34 cellular contexts compared by ENCODE assay signal in the genomic region with DNA sequence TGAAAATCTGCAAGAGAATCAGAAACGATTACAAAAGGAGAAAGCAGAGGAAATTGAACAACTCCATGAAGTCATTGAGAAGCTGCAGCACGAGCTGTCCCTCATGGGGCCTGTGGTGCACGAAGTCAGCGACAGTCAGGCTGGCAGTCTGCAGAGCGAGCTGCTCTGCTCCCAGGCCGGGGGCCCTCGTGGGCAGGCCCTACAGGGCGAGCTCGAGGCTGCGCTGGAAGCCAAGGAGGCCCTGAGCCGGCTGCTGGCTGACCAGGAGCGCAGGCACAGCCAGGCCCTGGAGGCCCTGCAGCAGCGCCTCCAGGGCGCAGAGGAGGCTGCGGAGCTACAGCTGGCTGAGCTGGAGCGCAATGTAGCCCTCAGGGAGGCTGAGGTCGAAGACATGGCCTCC. TPM values are rescaled to one million over a fixed set of nuclear protein-coding genes. Genes with fewer than 3 reads are reported as not detected.
DNase-seq lines count a peak whose midpoint lies in the region; ATAC-seq, FAIRE-seq and TF ChIP-seq lines count a peak whose summit lies in the region.
"Had no signal": no experiment of that assay in that cellular context is flagged by ENCODE, and none has a peak within 500 bp of the region (broad histone marks: within the 10 kb centered on the region; RNA-seq: fewer than 3 reads in every experiment).

No MANE protein-coding gene starts in this region.

- POLR2A ChIA-PET in GM12878 (lab: Charles Lee), result no interaction called here

- SMC1A ChIA-PET in GM12878 (lab: Charles Lee; ENCODE audit: uncharacterized antibody, unreplicated experiment), result no interaction called here

- RAD21 ChIA-PET in GM12878 (lab: Charles Lee; ENCODE audit: unreplicated experiment), result interaction anchor here (0.8 kb wide), 1 partner anchor 47 kb away, joined by 3 read pairs; no protein-coding TSS in a partner anchor

- FAIRE-seq in GM12878 (lab: Jason Lieb, UNC) (no peak), small intestine (lab: Jason Lieb, UNC) (no peak)
- FAIRE-seq: A204.1, D721Med had no signal

- no peak overlapping the region for H2AFZ ChIP-seq in GM12878 (ENCODE audit: control insufficient read depth, low read depth, low read length)
- H2AFZ ChIP-seq: GM23248 had no signal

- TF ChIP-seq POLR2A in GM12878 (IDR thresholded peaks at IDR 0.05; ENCODE audit: low read depth, low read length), result no peak

- DNase-seq in left cardiac atrium, result peak; percentile 4
- no peak for DNase-seq in right cardiac atrium
- no peak for DNase-seq in GM12878 (ENCODE audit: low read depth, low spot score)
- DNase-seq in iPS-NIHi11 (ENCODE audit: low spot score), result peak; percentile 34
- DNase-seq in small intestine, result no peak
- DNase-seq in activated CD4-positive, CD25-positive, alpha-beta regulatory T cell treated with anti-CD3 and anti-CD28 coated beads, Interleukin-2, amount 50 U/mL, for 72 hours, result no peak
- DNase-seq in NCI-H774 (lab: John Stamatoyannopoulos, UW), result no peak
- no peak for DNase-seq in natural killer cell
- DNase-seq: activated CD8-positive, alpha-beta T cell treated with anti-CD3 and anti-CD28 coated beads for 36 hours; activated effector memory CD4-positive, alpha-beta T cell treated with Interleukin-2 at 50 U/mL for 16 hours; activated T-cell treated with anti-CD3 and anti-CD28 coated beads for 4 hours; colonic mucosa; DND-41; effector CD4-positive, alpha-beta T cell; GM23248; hippocampal formation; left ventricle myocardium inferior; MM.1S; naive B cell; NCI-H1105 treated with DMSO at 0.1 percent for 48 hours; NCI-H2081 treated with DMSO at 0.1 percent for 48 hours; NCI-H2227 treated with DMSO at 0.1 percent for 48 hours; NCI-H526; NK-92 treated with Interleukin-12 subunit alpha and Interleukin-12 subunit beta, amount 100 ng/mL, for 24 hours; SIG-M5; stimulated activated naive CD4-positive, alpha-beta T cell treated with Interleukin-2 at 50 U/mL for 16 hours had no signal

- no peaks in the 10 kb centered on the region for H4K20me1 ChIP-seq in GM12878 (ENCODE audit: control insufficient read depth, insufficient read depth)

- H3K4me1 ChIP-seq in right cardiac atrium (ENCODE audit: control insufficient read depth, insufficient read depth, low read length), result no peaks in the 10 kb centered on the region
- no peaks in the 10 kb centered on the region for H3K4me1 ChIP-seq in GM12878 (ENCODE audit: control insufficient read depth, insufficient read depth, low read length)
- H3K4me1 ChIP-seq in small intestine (ENCODE audit: control insufficient read depth in 2 of 2, insufficient read depth in 1 of 2, low read depth in 1 of 2, low read length in 1 of 2), result no peaks in the 10 kb centered on the region
- H3K4me1 ChIP-seq: colonic mucosa, left ventricle myocardium inferior, suprapubic skin had no signal

- no peaks in the 10 kb centered on the region for H3K79me2 ChIP-seq in GM12878 (ENCODE audit: control insufficient read depth, insufficient read depth, low read length)

- H3K4me3 ChIP-seq in right cardiac atrium (ENCODE audit: low read length) (no peak overlapping the region), GM12878 (no peak overlapping the region), small intestine (ENCODE audit: low read depth in 1 of 2, low read length in 2 of 2) (no peak overlapping the region)
- H3K4me3 ChIP-seq: colonic mucosa, GM23248, left ventricle myocardium inferior, suprapubic skin had no signal

- H3K9me3 ChIP-seq in right cardiac atrium (ENCODE audit: control insufficient read depth, low read length) (no peaks in the 10 kb centered on the region), GM12878 (replicated peaks; ENCODE audit: control insufficient read depth, insufficient read depth, low read length) (no peaks in the 10 kb centered on the region), small intestine (ENCODE audit: control insufficient read depth, low read depth) (no peaks in the 10 kb centered on the region)
- H3K9me3 ChIP-seq: colonic mucosa, left ventricle myocardium inferior, suprapubic skin had no signal

- peaks cover 32% of the 10 kb centered on the region in 2 donors for H3K4me1 Mint-ChIP-seq in natural killer cell
- H3K4me1 Mint-ChIP-seq: naive B cell had no signal

- H3K9ac ChIP-seq in GM12878 (ENCODE audit: control insufficient read depth, insufficient read depth, low read length), result no peak overlapping the region
- H3K9ac ChIP-seq: GM23248, KMS-11 had no signal

- TSS peak; percentile 82 for BruUV-seq in GM12878 (replicated peaks; lab: Mats Ljungman, UMichigan)

- TF ChIP-seq RAD21 in GM12878 (IDR thresholded peaks at IDR 0.05; ENCODE audit: insufficient read depth, low read depth, low read length), result no peak

- 95% methylated on average over 17 of the region's 17 CpGs for WGBS in right cardiac atrium
- 96% methylated on average over 14 of the region's 17 CpGs for WGBS in GM12878 (ENCODE audit: insufficient coverage, insufficient replicate concordance, low lambda C conversion rate, missing lambda C conversion rate)
- WGBS in small intestine, 3 donors, result 93 to 98% (median 94%) methylated on average over 17 of the region's 17 CpGs

- TF ChIP-seq EP300 in GM12878 (IDR thresholded peaks at IDR 0.05; ENCODE audit: borderline replicate concordance in 1 of 2, control insufficient read depth in 1 of 2, low read depth in 2 of 2, low read length in 2 of 2), result no peak

- no peaks in the 10 kb centered on the region for H3K9me3 Mint-ChIP-seq in natural killer cell
- H3K9me3 Mint-ChIP-seq: activated CD8-positive, alpha-beta T cell treated with anti-CD3 and anti-CD28 coated beads for 36 hours; activated naive CD4-positive, alpha-beta T cell treated with anti-CD3 and anti-CD28 coated beads, Interleukin-2, amount 50 U/mL, for 72 hours; naive B cell; T-helper 2 cell treated with Interferon-gamma antibody and Interleukin-4, amounts not matched to agents 5 μg/mL and 100 μg/mL, for 36 hours had no signal

- CTCF ChIA-PET in GM12878 (lab: Yijun Ruan, JAX), result no interaction called here

- intact Hi-C loops in left cardiac atrium (cut with DNase I) (no loop called here), right cardiac atrium (cut with DNase I) (no loop called here), GM12878 (cut with micrococcal nuclease; ENCODE audit: unreplicated experiment) (no loop called here), natural killer cell (cut with micrococcal nuclease) (loop anchor here (2.0 kb wide), 1 partner anchor 14 kb away; no protein-coding TSS in a partner anchor)

- H3K27ac ChIP-seq in right cardiac atrium (ENCODE audit: low read length), result no peak overlapping the region
- H3K27ac ChIP-seq in GM12878 (ENCODE audit: control insufficient read depth, insufficient read depth), result no peak overlapping the region
- no peak overlapping the region for H3K27ac ChIP-seq in small intestine (ENCODE audit: low read depth in 1 of 2, low read length in 1 of 2)
- H3K27ac ChIP-seq: colonic mucosa, epithelial cell of prostate, GM23248, KMS-11, left ventricle myocardium inferior, suprapubic skin had no signal

- ATAC-seq in left cardiac atrium, result no peak
- ATAC-seq in right cardiac atrium, result no peak
- ATAC-seq in GM12878, result no peak
- ATAC-seq in natural killer cell, result no peak
- ATAC-seq: activated CD8-positive, alpha-beta T cell treated with anti-CD3 and anti-CD28 coated beads for 36 hours; activated naive CD4-positive, alpha-beta T cell treated with anti-CD3 and anti-CD28 coated beads, Interleukin-2, amount 50 U/mL, for 72 hours had no signal

- no peak for TF ChIP-seq CTCF in GM12878 (IDR thresholded peaks at IDR 0.05 in 2 of 3, conservative IDR thresholded peaks at IDR 0.05 in 1 of 3; ENCODE audit: control insufficient read depth in 2 of 3, extremely low read depth in 1 of 3, insufficient read depth in 1 of 3, low read depth in 3 of 3, low read length in 3 of 3)
- TF ChIP-seq CTCF in natural killer cell (IDR thresholded peaks at IDR 0.05), result no peak

- in situ Hi-C loops in GM12878 (cut with MboI), result no loop called here

- H3K27ac Mint-ChIP-seq in natural killer cell, result no peak overlapping the region
- H3K27ac Mint-ChIP-seq: activated CD8-positive, alpha-beta T cell treated with anti-CD3 and anti-CD28 coated beads for 36 hours; mesothelial cell of epicardium; T-helper 2 cell treated with Interferon-gamma antibody and Interleukin-4, amounts not matched to agents 5 μg/mL and 100 μg/mL, for 36 hours had no signal

- H3K36me3 ChIP-seq in GM12878 (ENCODE audit: control insufficient read depth in 2 of 2, insufficient read depth in 2 of 2, low read length in 1 of 2) (peaks cover 3 to 11% of the 10 kb centered on the region in 2 experiments), small intestine (ENCODE audit: control insufficient read depth in 2 of 2, insufficient read depth in 2 of 2, low read length in 2 of 2) (peaks cover 0 to 11% of the 10 kb centered on the region in 2 donors)

- H3K36me3 Mint-ChIP-seq in natural killer cell, result no peaks in the 10 kb centered on the region

- H3K4me3 Mint-ChIP-seq in natural killer cell, result no peak overlapping the region
- H3K4me3 Mint-ChIP-seq: activated CD8-positive, alpha-beta T cell treated with anti-CD3 and anti-CD28 coated beads for 36 hours; mesothelial cell of epicardium; naive B cell; T-helper 2 cell treated with Interferon-gamma antibody and Interleukin-4, amounts not matched to agents 5 μg/mL and 100 μg/mL, for 36 hours had no signal

- no peaks in the 10 kb centered on the region for H3K27me3 Mint-ChIP-seq in natural killer cell (ENCODE audit: low read depth in 2 of 2)
- H3K27me3 Mint-ChIP-seq: activated CD8-positive, alpha-beta T cell treated with anti-CD3 and anti-CD28 coated beads for 36 hours; naive B cell had no signal

- no peak overlapping the region for H3K4me2 ChIP-seq in GM12878 (ENCODE audit: control insufficient read depth, insufficient read depth)
- H3K4me2 ChIP-seq: KMS-11 had no signal

- no peaks in the 10 kb centered on the region for H3K27me3 ChIP-seq in right cardiac atrium (ENCODE audit: control insufficient read depth, insufficient read depth)
- no peaks in the 10 kb centered on the region for H3K27me3 ChIP-seq in GM12878 (replicated peaks in 1 of 2; ENCODE audit: control insufficient read depth in 2 of 2, insufficient read depth in 2 of 2, low read length in 1 of 2)
- H3K27me3 ChIP-seq in small intestine (ENCODE audit: control insufficient read depth in 2 of 2, insufficient read depth in 2 of 2, low read length in 2 of 2), result no peaks in the 10 kb centered on the region
- H3K27me3 ChIP-seq: colonic mucosa, suprapubic skin had no signal

RNA-seq across cellular contexts. Expression of a gene that starts 47.5 kb away (rescaled TPM):
- total RNA-seq in left cardiac atrium, result 10 to 100 TPM; 27.2 to 33.0 TPM
- 10 to 100 TPM; 36.0 to 40.6 (median 37.4) TPM for total RNA-seq in right cardiac atrium
- polyA plus RNA-seq in right cardiac atrium, result 28.6 TPM
- 193 and 219 TPM in 2 replicates for total RNA-seq in GM12878 (2013; cell fraction: nucleolus; rRNA removed)
- 10.5 and 11.2 TPM in 2 replicates for total RNA-seq in GM12878 (2014; rRNA removed)
- 9.5 and 10.1 TPM in 2 replicates for total RNA-seq in GM12878 (2014; rRNA removed; fragmentation: Illumina TruSeq; extraction: Trizol)
- total RNA-seq in GM12878 (2021), result 16.8 and 21.1 TPM in 2 replicates
- 9.7 TPM for polyA plus RNA-seq in GM12878 (2011; ENCODE audit: low read depth)
- polyA plus RNA-seq in GM12878 (2011; rRNA removed), result 23.3 and 25.5 TPM in 2 replicates
- polyA plus RNA-seq in GM12878 (2011; cell fraction: cytosol; rRNA removed), result 15.5 and 21.6 TPM in 2 replicates
- polyA plus RNA-seq in GM12878 (2011; cell fraction: nucleus; rRNA removed), result 108 and 127 TPM in 2 replicates
- polyA plus RNA-seq in GM12878 (2012), result 12.8 and 17.1 TPM in 2 replicates
- 10.7 and 13.2 TPM in 2 replicates for polyA plus RNA-seq in GM12878 (2014; fragmentation: Illumina TruSeq; extraction: Trizol)
- 1 to 10 TPM; 1.7 to 3.4 TPM for polyA plus RNA-seq in GM12878 (2014; fragmentation: Nextera tagmentation; extraction: Ambion mirVana)
- polyA plus RNA-seq in GM12878 (2014; rRNA removed), result 17.0 and 20.4 TPM in 2 replicates
- polyA plus RNA-seq in GM12878 (2016; fragmentation: Nextera tagmentation; extraction: Ambion mirVana), result 10 to 100 TPM; 11.2 to 14.2 TPM
- polyA minus RNA-seq in GM12878 (2011; rRNA and poly(A)+ RNA removed), result 34.2 and 43.2 TPM in 2 replicates
- 9.0 and 11.2 TPM in 2 replicates for polyA minus RNA-seq in GM12878 (2011; cell fraction: cytosol; rRNA and poly(A)+ RNA removed)
- polyA minus RNA-seq in GM12878 (2011; cell fraction: nucleus; rRNA and poly(A)+ RNA removed), result 48.4 and 77.5 TPM in 2 replicates
- 10 to 100 TPM; 13.8 to 27.3 (median 18.4) TPM for polyA plus RNA-seq in small intestine
- total RNA-seq in natural killer cell, result 100 to 1,000 TPM; 166 to 308 (median 170) TPM

Comparison
In these comparisons a context has a peak if more than half of its experiments do, and no peak if none do; other contexts are left out.
1. DNase-seq: peak in left cardiac atrium (single experiment) and iPS-NIHi11 (single experiment); none in right cardiac atrium (0 of 3), GM12878 (single experiment), small intestine (single experiment), activated CD4-positive, CD25-positive, alpha-beta regulatory T cell treated with anti-CD3 and anti-CD28 coated beads, Interleukin-2, amount 50 U/mL, for 72 hours (single experiment), NCI-H774 (single experiment) and natural killer cell (single experiment).